14 cellular contexts compared by ENCODE assay signal in the genomic region with DNA sequence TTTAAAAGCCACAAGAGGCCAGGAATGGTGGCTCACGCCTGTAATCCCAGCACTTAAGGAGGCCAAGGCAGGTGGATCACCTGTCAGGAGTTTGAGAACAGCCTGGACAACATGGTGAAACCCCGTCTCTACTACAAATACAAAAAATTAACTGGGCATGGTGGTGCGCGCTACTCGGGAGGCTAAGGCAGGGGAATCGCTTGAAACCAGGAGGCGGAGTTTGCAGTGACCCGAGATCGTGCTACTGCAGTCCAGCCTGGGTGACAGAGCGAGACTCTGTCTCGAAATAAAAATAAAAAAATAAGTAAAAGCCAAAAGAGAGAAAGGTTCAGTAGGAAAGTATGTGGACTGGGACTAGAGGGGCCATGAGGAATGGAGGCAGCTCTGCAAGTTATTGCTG. TPM values are rescaled to one million over a fixed set of nuclear protein-coding genes. Genes with fewer than 3 reads are reported as not detected.
DNase-seq lines count a peak whose midpoint lies in the region; ATAC-seq and TF ChIP-seq lines count a peak whose summit lies in the region.
"Had no signal": no experiment of that assay in that cellular context is flagged by ENCODE, and none has a peak within 500 bp of the region (broad histone marks: within the 10 kb centered on the region; RNA-seq: fewer than 3 reads in every experiment).

No MANE protein-coding gene starts in this region.

- H3K9me3 ChIP-seq in CD4-positive, alpha-beta T cell (ENCODE audit: control insufficient read depth, low read length) = no peaks in the 10 kb centered on the region
- H3K9me3 ChIP-seq in Peyer's patch = no peaks in the 10 kb centered on the region
- H3K9me3 ChIP-seq: stomach had no signal

- peaks cover 0 to 14% (median 11%) of the 10 kb centered on the region in 4 donors for H3K4me1 ChIP-seq in Peyer's patch

- no peak for DNase-seq in CD4-positive, alpha-beta T cell
- DNase-seq in Peyer's patch (no peak), left kidney (ENCODE audit: low read depth, low spot score) (peak; percentile 50), NCI-H1105 (lab: John Stamatoyannopoulos, UW) (no peak), AML-193 (lab: John Stamatoyannopoulos, UW) (no peak)
- no peak for DNase-seq in activated CD4-positive, CD25-positive, alpha-beta regulatory T cell treated with anti-CD3 and anti-CD28 coated beads, Interleukin-2, amount 50 U/mL, for 72 hours
- DNase-seq: islet precursor cell, NCI-H187 had no signal

- H3K36me3 Mint-ChIP-seq in CD4-positive, alpha-beta T cell (ENCODE audit: low read depth) = no peaks in the 10 kb centered on the region

- POLR2A ChIA-PET in CD4-positive, alpha-beta T cell (lab: Charles Lee) = interaction anchor here (0.7 to 7.9 kb wide), 21 partner anchors 10 to 276 kb away, joined by 3 to 170 read pairs (median 7); a partner anchor contains a TSS

- no peaks in the 10 kb centered on the region for H3K27me3 Mint-ChIP-seq in CD4-positive, alpha-beta T cell

- intact Hi-C loops in CD4-positive, alpha-beta T cell (cut with DNase I, micrococcal nuclease) = loop anchor here in 1 of 2 experiments (2.0 kb wide), 1 partner anchor 13 kb away; a partner anchor contains a TSS

- H3K27me3 ChIP-seq in CD4-positive, alpha-beta T cell (ENCODE audit: control insufficient read depth, insufficient read depth, low read length) = no peaks in the 10 kb centered on the region
- H3K27me3 ChIP-seq in Peyer's patch = no peaks in the 10 kb centered on the region
- H3K27me3 ChIP-seq: stomach had no signal

- CTCF ChIA-PET in CD4-positive, alpha-beta T cell (lab: Charles Lee) = interaction anchor here (1.1 to 2.1 kb wide), 3 partner anchors 10 to 50 kb away, joined by 4 to 13 read pairs (median 6); a partner anchor contains a TSS

- peaks cover 49% of the 10 kb centered on the region for H3K4me1 Mint-ChIP-seq in CD4-positive, alpha-beta T cell (ENCODE audit: low read depth)

- H3K4me3 ChIP-seq in Peyer's patch = no peak overlapping the region
- H3K4me3 ChIP-seq: stomach had no signal

- H3K27ac ChIP-seq in CD4-positive, alpha-beta T cell (ENCODE audit: low read depth, low read length) = peak overlapping the region; percentile 61
- peak overlapping the region in 3 of 4 donors; percentile 13 to 82 (median 44) for H3K27ac ChIP-seq in Peyer's patch
- H3K27ac ChIP-seq: VCaP had no signal

- TF ChIP-seq POLR2A in Peyer's patch (IDR thresholded peaks at IDR 0.05) = no peak

- no peak overlapping the region for H3K4me3 Mint-ChIP-seq in CD4-positive, alpha-beta T cell

- no peak for ATAC-seq in CD4-positive, alpha-beta T cell (ENCODE audit: poor library complexity)
- peak; percentile 10 for ATAC-seq in GM18861 (IDR thresholded peaks at IDR 0.05; ENCODE audit: unreplicated experiment)

- no peaks in the 10 kb centered on the region for H3K9me3 Mint-ChIP-seq in CD4-positive, alpha-beta T cell

- peak overlapping the region; percentile 91 for H3K27ac Mint-ChIP-seq in CD4-positive, alpha-beta T cell

- H3K36me3 ChIP-seq in Peyer's patch = no peaks in the 10 kb centered on the region
- H3K36me3 ChIP-seq: stomach had no signal

- no peak for TF ChIP-seq CTCF in CD4-positive, alpha-beta T cell (IDR thresholded peaks at IDR 0.05)
- TF ChIP-seq CTCF in Peyer's patch (IDR thresholded peaks at IDR 0.05) = no peak

RNA-seq across cellular contexts. Expression of a gene that starts 13.1 kb away (rescaled TPM):
- 100 to 1,000 TPM; 186 to 187 TPM for total RNA-seq in CD4-positive, alpha-beta T cell
- total RNA-seq in Peyer's patch = 10 to 100 TPM in 3 of 4 donors, 1 to 10 TPM in 1; 4.3 to 52.0 (median 13.0) TPM
- total RNA-seq: bronchial epithelial cell, endothelial cell of umbilical vein, SK-MEL-5 had no signal

RNA-seq across cellular contexts. Expression of a gene that starts 13.8 kb away (rescaled TPM):
- 10 to 100 TPM; 25.4 to 25.9 TPM for total RNA-seq in CD4-positive, alpha-beta T cell
- 100 to 1,000 TPM in 2 of 4 donors, 10 to 100 TPM in 2; 47.9 to 130 (median 106) TPM for total RNA-seq in Peyer's patch

RNA-seq across cellular contexts. Expression of a gene that starts 29.6 kb away (rescaled TPM):
- 1 to 10 TPM; 5.4 to 6.5 TPM for total RNA-seq in CD4-positive, alpha-beta T cell
- 10 to 100 TPM; 20.7 to 33.3 (median 27.6) TPM for total RNA-seq in Peyer's patch

RNA-seq across cellular contexts. Expression of a gene that starts 52.0 kb away (rescaled TPM):
- 1 to 10 TPM in 1 of 2 experiments, under 1 TPM in 1; 0.80 to 1.2 TPM for total RNA-seq in CD4-positive, alpha-beta T cell
- 10 to 100 TPM in 2 of 4 donors, 1 to 10 TPM in 2; 5.4 to 15.7 (median 8.5) TPM for total RNA-seq in Peyer's patch
